9 cellular contexts compared by ENCODE assay signal in the genomic region with DNA sequence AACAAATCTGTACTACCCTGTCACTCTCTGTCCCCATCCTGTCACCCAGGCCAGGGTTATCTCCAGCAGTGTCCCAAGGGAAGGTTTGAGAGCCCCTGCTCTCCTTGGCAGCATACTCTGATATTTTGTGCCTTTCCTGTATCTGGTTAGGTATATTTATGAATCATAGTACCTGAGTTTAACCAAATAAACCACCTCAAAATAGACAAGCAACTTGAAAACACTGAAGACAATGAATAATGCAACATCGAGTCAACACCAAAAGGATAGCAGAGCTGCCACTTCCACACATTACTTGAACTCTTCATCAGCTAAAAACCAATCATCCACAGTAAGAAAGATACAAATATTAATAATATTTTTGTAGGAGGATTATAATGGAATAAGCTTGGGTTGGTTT.
"Had no signal": no experiment of that assay in that cellular context is flagged by ENCODE, and none has a peak within 500 bp of the region (broad histone marks: within the 10 kb centered on the region; RNA-seq: fewer than 3 reads in every experiment).

No MANE protein-coding gene starts in this region.

- H3K9me3 Mint-ChIP-seq: HFFc6 had no signal

- H3K9me3 ChIP-seq: HAP-1 had no signal

- H3K27me3 Mint-ChIP-seq: IgD-negative memory B cell had no signal

- ATAC-seq: HCT116, HepG2 had no signal

- H3K9ac ChIP-seq: GM23248 had no signal

- H3K4me3 Mint-ChIP-seq: HFFc6, IgD-negative memory B cell had no signal

- H2AFZ ChIP-seq: GM23248 had no signal

- H3K36me3 Mint-ChIP-seq: IgD-negative memory B cell had no signal

- H3K27ac Mint-ChIP-seq: HFFc6, IgD-negative memory B cell had no signal

- H3K27ac ChIP-seq: GM23248, HL-60 had no signal

- H3K4me3 ChIP-seq: GM23248, HAP-1 had no signal

- FAIRE-seq: HepG2 had no signal

- H3K4me1 ChIP-seq: HAP-1 had no signal

- DNase-seq: GM23248, GOT3, H7, HFFc6 had no signal

- H3K36me3 ChIP-seq: HAP-1 had no signal
